Comparison of ENCODE assay signal across 1 cellular context in the genomic region with DNA sequence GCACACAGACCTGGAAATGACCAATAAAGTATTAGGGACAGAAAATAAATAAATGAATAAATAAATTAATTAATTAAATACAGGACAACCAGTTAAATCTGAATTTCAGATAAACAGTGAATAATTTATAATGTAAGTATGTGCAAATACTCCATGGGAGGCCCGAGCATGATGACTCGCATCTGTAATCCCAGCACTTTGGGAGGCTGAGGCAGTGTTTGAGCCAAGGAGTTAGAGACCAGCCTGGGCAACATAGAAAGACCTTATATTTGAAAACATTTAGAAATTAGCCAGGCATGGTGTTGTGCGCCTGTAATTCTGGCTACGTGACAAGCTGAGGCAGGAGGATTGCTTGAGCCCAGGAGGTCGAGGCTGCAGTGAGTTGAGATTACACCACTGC.
TF ChIP-seq lines count a peak whose summit lies in the region.

No MANE protein-coding gene starts in this region.

TF ChIP-seq in IMR-90, 13 proteins besides CTCF, POLR2A, EP300 and RAD21:
- TF ChIP-seq, protein P1, sequence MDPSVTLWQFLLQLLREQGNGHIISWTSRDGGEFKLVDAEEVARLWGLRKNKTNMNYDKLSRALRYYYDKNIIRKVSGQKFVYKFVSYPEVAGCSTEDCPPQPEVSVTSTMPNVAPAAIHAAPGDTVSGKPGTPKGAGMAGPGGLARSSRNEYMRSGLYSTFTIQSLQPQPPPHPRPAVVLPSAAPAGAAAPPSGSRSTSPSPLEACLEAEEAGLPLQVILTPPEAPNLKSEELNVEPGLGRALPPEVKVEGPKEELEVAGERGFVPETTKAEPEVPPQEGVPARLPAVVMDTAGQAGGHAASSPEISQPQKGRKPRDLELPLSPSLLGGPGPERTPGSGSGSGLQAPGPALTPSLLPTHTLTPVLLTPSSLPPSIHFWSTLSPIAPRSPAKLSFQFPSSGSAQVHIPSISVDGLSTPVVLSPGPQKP (IDR thresholded peaks at IDR 0.05; ENCODE audit: borderline replicate concordance, low read depth, low read length): no peak
- TF ChIP-seq MAFK (IDR thresholded peaks at IDR 0.05; ENCODE audit: low read depth, low read length) (no peak), MXI1 (IDR thresholded peaks at IDR 0.05; ENCODE audit: borderline replicate concordance, low read depth, low read length) (no peak), CEBPB (IDR thresholded peaks at IDR 0.05; ENCODE audit: low read depth, low read length) (no peak), RCOR1 (IDR thresholded peaks at IDR 0.05; ENCODE audit: insufficient replicate concordance, low read length) (no peak), FOS (IDR thresholded peaks at IDR 0.05; ENCODE audit: low read depth, low read length) (no peak), SMC3 (IDR thresholded peaks at IDR 0.05; ENCODE audit: low read depth, low read length) (no peak), MAZ (IDR thresholded peaks at IDR 0.05; ENCODE audit: borderline replicate concordance, low read depth, low read length) (no peak), USF2 (IDR thresholded peaks at IDR 0.05; ENCODE audit: low read depth, low read length) (no peak), RFX5 (IDR thresholded peaks at IDR 0.05; ENCODE audit: low read depth, low read length) (no peak), BHLHE40 (IDR thresholded peaks at IDR 0.05; ENCODE audit: low read depth, low read length) (no peak), CHD1 (IDR thresholded peaks at IDR 0.05; ENCODE audit: low read depth, low read length) (no peak), NFE2L2 (IDR thresholded peaks at IDR 0.05; ENCODE audit: low read depth, low read length) (no peak)
